In the genomic region with DNA sequence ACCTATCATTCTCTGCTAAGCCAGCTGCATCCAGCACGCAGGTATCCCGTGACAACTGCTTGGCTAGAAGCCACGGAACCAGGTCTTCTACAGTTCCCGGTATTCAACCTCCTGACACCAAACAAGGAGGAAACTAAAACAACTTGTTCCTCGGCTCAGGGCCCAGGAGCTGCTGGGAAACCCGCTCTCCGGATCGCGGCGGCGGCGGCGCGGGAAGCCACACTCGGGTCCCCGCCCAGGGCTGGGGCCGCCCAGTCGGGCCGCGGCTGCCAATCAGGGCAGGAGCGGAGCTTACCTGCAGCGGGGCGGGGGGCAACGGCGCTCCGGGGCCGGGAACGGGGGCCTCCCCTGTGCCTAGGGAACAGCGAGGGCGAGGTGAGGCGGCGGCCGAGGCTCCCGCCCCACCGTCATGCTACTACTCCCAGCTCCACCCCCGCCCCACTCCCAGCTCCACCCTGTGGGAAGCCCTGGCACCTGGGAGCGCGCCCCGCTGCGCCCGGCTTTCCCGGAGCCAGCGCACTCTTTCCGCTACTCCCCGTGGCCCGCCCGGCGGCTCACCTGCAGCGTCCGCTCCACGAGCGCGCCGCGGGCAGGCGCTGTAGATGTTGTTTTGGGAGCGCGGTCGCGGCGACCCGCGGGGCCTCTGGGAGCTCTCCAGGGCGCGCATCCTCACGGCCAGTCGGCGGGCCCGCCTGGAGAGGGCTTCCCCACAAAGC, we compare ENCODE assay signal across 1 cellular context.
TF ChIP-seq lines count a peak whose summit lies in the region.

No MANE protein-coding gene starts in this region.

TF ChIP-seq in IMR-90, 13 proteins besides CTCF, POLR2A, EP300 and RAD21 (continued from another document):
- TF ChIP-seq CEBPB (IDR thresholded peaks at IDR 0.05; ENCODE audit: low read depth, low read length) (no peak), NFE2L2 (IDR thresholded peaks at IDR 0.05; ENCODE audit: low read depth, low read length) (no peak), RFX5 (IDR thresholded peaks at IDR 0.05; ENCODE audit: low read depth, low read length) (no peak), MAZ (IDR thresholded peaks at IDR 0.05; ENCODE audit: borderline replicate concordance, low read depth, low read length) (no peak), BHLHE40 (IDR thresholded peaks at IDR 0.05; ENCODE audit: low read depth, low read length) (no peak), MXI1 (IDR thresholded peaks at IDR 0.05; ENCODE audit: borderline replicate concordance, low read depth, low read length) (no peak), MAFK (IDR thresholded peaks at IDR 0.05; ENCODE audit: low read depth, low read length) (no peak), CHD1 (IDR thresholded peaks at IDR 0.05; ENCODE audit: low read depth, low read length) (no peak)
- TF ChIP-seq, protein P1, sequence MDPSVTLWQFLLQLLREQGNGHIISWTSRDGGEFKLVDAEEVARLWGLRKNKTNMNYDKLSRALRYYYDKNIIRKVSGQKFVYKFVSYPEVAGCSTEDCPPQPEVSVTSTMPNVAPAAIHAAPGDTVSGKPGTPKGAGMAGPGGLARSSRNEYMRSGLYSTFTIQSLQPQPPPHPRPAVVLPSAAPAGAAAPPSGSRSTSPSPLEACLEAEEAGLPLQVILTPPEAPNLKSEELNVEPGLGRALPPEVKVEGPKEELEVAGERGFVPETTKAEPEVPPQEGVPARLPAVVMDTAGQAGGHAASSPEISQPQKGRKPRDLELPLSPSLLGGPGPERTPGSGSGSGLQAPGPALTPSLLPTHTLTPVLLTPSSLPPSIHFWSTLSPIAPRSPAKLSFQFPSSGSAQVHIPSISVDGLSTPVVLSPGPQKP (IDR thresholded peaks at IDR 0.05; ENCODE audit: borderline replicate concordance, low read depth, low read length) = no peak
- TF ChIP-seq, protein P2, sequence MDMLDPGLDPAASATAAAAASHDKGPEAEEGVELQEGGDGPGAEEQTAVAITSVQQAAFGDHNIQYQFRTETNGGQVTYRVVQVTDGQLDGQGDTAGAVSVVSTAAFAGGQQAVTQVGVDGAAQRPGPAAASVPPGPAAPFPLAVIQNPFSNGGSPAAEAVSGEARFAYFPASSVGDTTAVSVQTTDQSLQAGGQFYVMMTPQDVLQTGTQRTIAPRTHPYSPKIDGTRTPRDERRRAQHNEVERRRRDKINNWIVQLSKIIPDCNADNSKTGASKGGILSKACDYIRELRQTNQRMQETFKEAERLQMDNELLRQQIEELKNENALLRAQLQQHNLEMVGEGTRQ (IDR thresholded peaks at IDR 0.05; ENCODE audit: low read depth, low read length) = no peak
